26 cellular contexts compared by ENCODE assay signal in the genomic region with DNA sequence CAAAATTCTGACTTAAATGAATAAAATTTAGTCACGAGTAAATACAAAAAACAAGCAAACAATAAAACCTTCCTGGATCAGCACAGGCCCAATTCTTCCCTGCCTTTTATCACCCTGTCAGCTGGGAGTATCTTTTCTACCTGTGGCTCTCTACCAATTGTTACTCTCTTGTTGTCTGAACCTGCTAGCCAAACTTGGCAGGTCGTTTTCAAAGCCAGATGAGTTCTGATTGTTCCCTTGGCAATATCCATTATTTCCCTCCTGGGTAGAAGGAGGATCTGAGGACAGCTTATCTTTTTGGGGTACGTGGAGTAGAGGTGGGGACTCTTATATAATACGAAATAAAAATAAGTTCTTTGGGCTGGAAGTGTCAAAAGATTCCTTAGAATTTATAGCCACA.
"Had no signal": no experiment of that assay in that cellular context is flagged by ENCODE, and none has a peak within 500 bp of the region (broad histone marks: within the 10 kb centered on the region; RNA-seq: fewer than 3 reads in every experiment).

No MANE protein-coding gene starts in this region.

- H3K4me1 Mint-ChIP-seq: memory B cell, T-cell had no signal

- H3K4me3 Mint-ChIP-seq: activated naive CD4-positive, alpha-beta T cell treated with anti-CD3 and anti-CD28 coated beads for 36 hours; activated naive CD8-positive, alpha-beta T cell treated with anti-CD3 and anti-CD28 coated beads, Interleukin-2, amount 50 U/mL, for 24 hours; memory B cell; nephron progenitor cell; T-cell; type B pancreatic cell had no signal

- H3K27ac Mint-ChIP-seq: activated naive CD4-positive, alpha-beta T cell treated with anti-CD3 and anti-CD28 coated beads for 36 hours; activated naive CD8-positive, alpha-beta T cell treated with anti-CD3 and anti-CD28 coated beads, Interleukin-2, amount 50 U/mL, for 24 hours; memory B cell; nephron progenitor cell; T-cell; type B pancreatic cell had no signal

- H3K4me1 ChIP-seq: pancreas had no signal

- H2AFZ ChIP-seq: hepatocyte had no signal

- H3K27me3 Mint-ChIP-seq: activated naive CD8-positive, alpha-beta T cell treated with anti-CD3 and anti-CD28 coated beads, Interleukin-2, amount 50 U/mL, for 24 hours; memory B cell; T-cell; type B pancreatic cell had no signal

- DNase-seq: activated CD4-positive, alpha-beta T cell treated with anti-CD3 and anti-CD28 coated beads, Interleukin-2, amount 50 U/mL, for 1 hour; activated CD4-positive, CD25-positive, alpha-beta regulatory T cell treated with anti-CD3 and anti-CD28 coated beads, Interleukin-2, amount 50 U/mL, for 72 hours; activated CD8-positive, alpha-beta memory T cell treated with anti-CD3 and anti-CD28 coated beads, Interleukin-2, amount 50 U/mL, for 48 hours; activated effector memory CD4-positive, alpha-beta T cell treated with Interleukin-2 at 50 U/mL for 16 hours; activated naive CD4-positive, alpha-beta T cell treated with anti-CD3 and anti-CD28 coated beads for 36 hours; activated naive CD8-positive, alpha-beta T cell treated with anti-CD3 and anti-CD28 coated beads, Interleukin-2, amount 50 U/mL, for 24 hours; activated T-cell treated with anti-CD3 and anti-CD28 coated beads, Interleukin-2, amount 50 U/mL, for 48 hours; anterior cingulate cortex; brain microvascular endothelial cell; central memory CD4-positive, alpha-beta T cell; cortex of kidney; kidney glomerular epithelial cell; mucosa of descending colon; nephron progenitor cell; pancreas; psoas muscle; right cardiac atrium; stimulated activated CD4-positive, alpha-beta T cell treated with anti-CD3 and anti-CD28 coated beads, Interleukin-4, amount 100 ng/mL, for 24 hours; stimulated activated naive CD8-positive, alpha-beta T cell treated with anti-CD3 and anti-CD28 coated beads, Interleukin-15, Interleukin-2, amounts not matched to agents 100 U/mL and 50 U/mL, for 24 hours; T-cell; WERI-Rb-1 had no signal

- ATAC-seq: activated naive CD8-positive, alpha-beta T cell treated with anti-CD3 and anti-CD28 coated beads, Interleukin-2, amount 50 U/mL, for 24 hours; mucosa of descending colon; pancreas; psoas muscle; right cardiac atrium; SK-N-SH treated with all-trans-retinoic acid at 6 μM for 48 hours; stimulated activated naive CD8-positive, alpha-beta T cell treated with anti-CD3 and anti-CD28 coated beads, Interleukin-15, Interleukin-2, amounts not matched to agents 100 U/mL and 50 U/mL, for 24 hours; T-cell had no signal

- H3K27me3 ChIP-seq: brain microvascular endothelial cell, hepatocyte, pancreas, suprapubic skin had no signal

- H3K4me2 ChIP-seq: hepatocyte had no signal

- H3K9me3 ChIP-seq: mucosa of descending colon, pancreas, psoas muscle, suprapubic skin had no signal

- H3K9me3 Mint-ChIP-seq: activated naive CD4-positive, alpha-beta T cell treated with anti-CD3 and anti-CD28 coated beads for 36 hours; activated naive CD8-positive, alpha-beta T cell treated with anti-CD3 and anti-CD28 coated beads, Interleukin-2, amount 50 U/mL, for 24 hours; memory B cell; nephron progenitor cell; T-cell; type B pancreatic cell had no signal

- H3K27ac ChIP-seq: brain microvascular endothelial cell, hepatocyte, pancreas, psoas muscle, suprapubic skin, WERI-Rb-1 had no signal

- H3K4me3 ChIP-seq: hepatocyte, mucosa of descending colon, pancreas, psoas muscle, suprapubic skin had no signal
